Comparison of ENCODE assay signal across 15 cellular contexts in genomic region chr21:36122977-36123376, GRCh38. TPM values are rescaled to one million over a fixed set of nuclear protein-coding genes. Genes with fewer than 3 reads are reported as not detected.
A peak's percentile ranks its signal among the peaks of the same experiment; 100 is the strongest.
DNase-seq lines count a peak whose midpoint lies in the region; FAIRE-seq and TF ChIP-seq lines count a peak whose summit lies in the region.
"Had no signal": no experiment of that assay in that cellular context is flagged by ENCODE, and none has a peak within 500 bp of the region (broad histone marks: within the 10 kb centered on the region; RNA-seq: fewer than 3 reads in every experiment).

No MANE protein-coding gene starts in this region.

- DNase-seq in keratinocyte (ENCODE audit: low read depth, low spot score) (no peak), HuH-7 (ENCODE audit: low spot score) (no peak), substantia nigra (lab: John Stamatoyannopoulos, UW) (no peak), NCI-H1092 treated with DMSO at 0.1 percent for 48 hours (lab: John Stamatoyannopoulos, UW) (no peak), T-helper 1 cell (no peak)
- DNase-seq: activated CD8-positive, alpha-beta T cell treated with anti-CD3 and anti-CD28 coated beads, Interleukin-2, amount 10 ng/mL, durations not matched to agents 7 days and 5 days; CD8-positive, alpha-beta T cell; kidney glomerular epithelial cell; NCI-H226; upper lobe of left lung had no signal

- FAIRE-seq in keratinocyte (lab: Jason Lieb, UNC) = no peak

- H3K4me3 ChIP-seq in keratinocyte (ENCODE audit: control insufficient read depth in 2 of 3, extremely low read depth in 1 of 3, insufficient read depth in 2 of 3, low read depth in 1 of 3, low read length in 3 of 3) = no peak overlapping the region
- H3K4me3 ChIP-seq: prostate gland, upper lobe of left lung had no signal

- H3K9me1 ChIP-seq in keratinocyte (ENCODE audit: control insufficient read depth, extremely low read depth, insufficient read depth, low read length) = no peaks in the 10 kb centered on the region

- no peak overlapping the region for H3K9ac ChIP-seq in keratinocyte (ENCODE audit: control insufficient read depth, extremely low read depth, insufficient read depth, low read length)

- H4K20me1 ChIP-seq in keratinocyte (ENCODE audit: control insufficient read depth, extremely low read depth, insufficient read depth, low read length) = no peaks in the 10 kb centered on the region

- H3K4me2 ChIP-seq in keratinocyte (ENCODE audit: control insufficient read depth, extremely low read depth, insufficient read depth, low read depth, low read length) = no peak overlapping the region

- H3K79me2 ChIP-seq in keratinocyte (ENCODE audit: control insufficient read depth, insufficient read depth, low read length) = no peaks in the 10 kb centered on the region

- no peaks in the 10 kb centered on the region for H3K27me3 ChIP-seq in keratinocyte (ENCODE audit: control insufficient read depth, extremely low read depth, insufficient read depth, low read length)
- H3K27me3 ChIP-seq: upper lobe of left lung had no signal

- dilution Hi-C loops in keratinocyte (cut with MboI; ENCODE audit: extremely low pct_ligation_motif_present, low sequenced_read_pairs) = no loop called here

- H3K36me3 ChIP-seq in keratinocyte (ENCODE audit: control insufficient read depth in 2 of 2, extremely low read depth in 1 of 2, insufficient read depth in 2 of 2, low read length in 2 of 2) = no peaks in the 10 kb centered on the region
- H3K36me3 ChIP-seq: prostate gland, upper lobe of left lung had no signal

- no peak overlapping the region for H3K27ac ChIP-seq in 22Rv1
- no peak overlapping the region for H3K27ac ChIP-seq in VCaP
- H3K27ac ChIP-seq in keratinocyte (ENCODE audit: control insufficient read depth, insufficient read depth, low read length) = no peak overlapping the region
- H3K27ac ChIP-seq in substantia nigra (ENCODE audit: low read depth, low read length, poor library complexity, severe bottlenecking) = no peak overlapping the region
- H3K27ac ChIP-seq: epithelial cell of prostate, prostate gland, upper lobe of left lung had no signal

- H3K9me3 ChIP-seq in keratinocyte (ENCODE audit: control insufficient read depth, low read depth, low read length) = no peaks in the 10 kb centered on the region
- H3K9me3 ChIP-seq: prostate gland, upper lobe of left lung had no signal

- TF ChIP-seq CTCF in 22Rv1 (IDR thresholded peaks at IDR 0.05) = peak; percentile 61
- peak; percentile 34; the same call in 1 of the 3 replicates for TF ChIP-seq CTCF in GM12872 (IDR thresholded peaks at IDR 0.05; ENCODE audit: insufficient read depth, low read depth, low read length)
- peak; percentile 78 for TF ChIP-seq CTCF in VCaP (conservative IDR thresholded peaks at IDR 0.05)
- peak in 2 of 3 experiments; percentile 23 to 54 for TF ChIP-seq CTCF in keratinocyte (optimal IDR thresholded peaks at IDR 0.05 in 1 of 3, IDR thresholded peaks at IDR 0.05 in 1 of 3, conservative IDR thresholded peaks at IDR 0.05 in 1 of 3; ENCODE audit: extremely low read depth in 1 of 3, insufficient read depth in 2 of 3, low read length in 3 of 3)

- H2AFZ ChIP-seq in keratinocyte (ENCODE audit: control insufficient read depth, low read length) = no peak overlapping the region

- H3K4me1 ChIP-seq in keratinocyte (ENCODE audit: control insufficient read depth, extremely low read depth, insufficient read depth, low read length) = peaks cover 12% of the 10 kb centered on the region

RNA-seq across cellular contexts. Expression of gene CBR3, which starts 11.9 kb away (rescaled TPM):
- 0.70 to 1.8 TPM (median 1.3 TPM) in 3 replicates for polyA plus RNA-seq in keratinocyte
- polyA plus RNA-seq in keratinocyte (2011; ENCODE audit: low read depth) = not detected
- polyA plus RNA-seq in keratinocyte (2011; cell fraction: cytosol; rRNA removed) = 0.34 and 0.47 TPM in 2 replicates
- 0.16 TPM in 1 of 2 replicates, not detected in the other for polyA plus RNA-seq in keratinocyte (2011; cell fraction: nucleus; rRNA removed)
- 0.90 and 2.8 TPM in 2 replicates for polyA plus RNA-seq in keratinocyte (2012; ENCODE audit: low replicate concordance)
- 0.62 to 0.77 TPM in 2 of 3 replicates, not detected in the other for polyA minus RNA-seq in keratinocyte
- polyA minus RNA-seq in keratinocyte (2011; cell fraction: cytosol; rRNA and poly(A)+ RNA removed) = not detected
- polyA minus RNA-seq in keratinocyte (2011; cell fraction: nucleus; rRNA and poly(A)+ RNA removed) = 0.42 TPM in 1 of 2 replicates, not detected in the other

RNA-seq across cellular contexts. Expression of gene DOP1B, which starts 33.6 kb away (rescaled TPM):
- polyA plus RNA-seq in keratinocyte = 2.4 to 5.8 TPM (median 2.9 TPM) in 3 replicates
- polyA plus RNA-seq in keratinocyte (2011; ENCODE audit: low read depth) = 3.4 TPM
- 3.1 and 3.2 TPM in 2 replicates for polyA plus RNA-seq in keratinocyte (2011; cell fraction: cytosol; rRNA removed)
- polyA plus RNA-seq in keratinocyte (2011; cell fraction: nucleus; rRNA removed) = 10.6 and 12.9 TPM in 2 replicates
- polyA plus RNA-seq in keratinocyte (2012; ENCODE audit: low replicate concordance) = 3.6 and 5.6 TPM in 2 replicates
- polyA minus RNA-seq in keratinocyte = 5.1 to 11.1 TPM (median 6.3 TPM) in 3 replicates
- polyA minus RNA-seq in keratinocyte (2011; cell fraction: cytosol; rRNA and poly(A)+ RNA removed) = 10.6 TPM
- 13.3 and 17.2 TPM in 2 replicates for polyA minus RNA-seq in keratinocyte (2011; cell fraction: nucleus; rRNA and poly(A)+ RNA removed)

RNA-seq across cellular contexts. Expression of gene CBR1, which starts 53.2 kb away (rescaled TPM):
- 188 to 269 TPM (median 207 TPM) in 3 replicates for polyA plus RNA-seq in keratinocyte
- 46.5 TPM for polyA plus RNA-seq in keratinocyte (2011; ENCODE audit: low read depth)
- polyA plus RNA-seq in keratinocyte (2011; cell fraction: cytosol; rRNA removed) = 157 and 252 TPM in 2 replicates
- 136 and 160 TPM in 2 replicates for polyA plus RNA-seq in keratinocyte (2011; cell fraction: nucleus; rRNA removed)
- 109 and 180 TPM in 2 replicates for polyA plus RNA-seq in keratinocyte (2012; ENCODE audit: low replicate concordance)
- polyA minus RNA-seq in keratinocyte = 53.4 to 72.4 TPM (median 69.5 TPM) in 3 replicates
- polyA minus RNA-seq in keratinocyte (2011; cell fraction: cytosol; rRNA and poly(A)+ RNA removed) = 363 TPM
- polyA minus RNA-seq in keratinocyte (2011; cell fraction: nucleus; rRNA and poly(A)+ RNA removed) = 69.5 and 80.8 TPM in 2 replicates
